12 cellular contexts compared by ENCODE assay signal in genomic region chr1:150650193-150650592, GRCh38. TPM values are rescaled to one million over a fixed set of nuclear protein-coding genes. Genes with fewer than 3 reads are reported as not detected.
A peak's percentile ranks its signal among the peaks of the same experiment; 100 is the strongest.
DNase-seq lines count a peak whose midpoint lies in the region; ATAC-seq and TF ChIP-seq lines count a peak whose summit lies in the region.
"Had no signal": no experiment of that assay in that cellular context is flagged by ENCODE, and none has a peak within 500 bp of the region (broad histone marks: within the 10 kb centered on the region; RNA-seq: fewer than 3 reads in every experiment).

No MANE protein-coding gene starts in this region.

- POLR2A ChIA-PET in SK-N-SH (lab: Yijun Ruan, JAX), result no interaction called here

- WGBS in SK-N-SH (ENCODE audit: low lambda C conversion rate), result no CpG with 5 or more reads among the region's 1 CpG
- 70% methylated on average over 1 of the region's 1 CpG for WGBS in hepatocyte (ENCODE audit: low lambda C conversion rate, missing lambda C conversion rate)

- H3K4me1 ChIP-seq in SK-N-SH (ENCODE audit: control insufficient read depth in 1 of 2, insufficient read depth in 2 of 2, low read depth in 1 of 2, low read length in 1 of 2) (peaks cover 0 to 6% of the 10 kb centered on the region in 2 experiments; a peak in 2 of 4 replicates), hepatocyte (ENCODE audit: insufficient read depth) (peaks cover 3% of the 10 kb centered on the region)
- H3K4me1 ChIP-seq: tibial artery had no signal

- H3K79me2 ChIP-seq in SK-N-SH (ENCODE audit: insufficient read depth) (no peaks in the 10 kb centered on the region), hepatocyte (peaks cover 5% of the 10 kb centered on the region)

- no peaks in the 10 kb centered on the region; the same call in 1 of the 2 replicates for H3K9me2 ChIP-seq in SK-N-SH
- no peaks in the 10 kb centered on the region for H3K9me2 ChIP-seq in hepatocyte (replicated peaks; ENCODE audit: insufficient read depth)

- no peak overlapping the region for H3K4me3 Mint-ChIP-seq in type B pancreatic cell

- no peaks in the 10 kb centered on the region for H3K36me3 Mint-ChIP-seq in type B pancreatic cell

- no peaks in the 10 kb centered on the region for H3K4me1 Mint-ChIP-seq in type B pancreatic cell (ENCODE audit: unreplicated experiment)

- no peak overlapping the region for H2AFZ ChIP-seq in SK-N-SH (ENCODE audit: low read depth)
- H2AFZ ChIP-seq in hepatocyte, result no peak overlapping the region

- H3K9ac ChIP-seq in SK-N-SH, result no peak overlapping the region

- peak; percentile 22; the same call in 1 of the 3 replicates for ATAC-seq in SK-N-SH treated with all-trans-retinoic acid at 6 μM for 48 hours
- no peak for ATAC-seq in GM21515 (IDR thresholded peaks at IDR 0.05; ENCODE audit: unreplicated experiment)
- ATAC-seq: activated naive CD4-positive, alpha-beta T cell treated with anti-CD3 and anti-CD28 coated beads, Interleukin-2, amount 50 U/mL, for 72 hours had no signal

- H4K20me1 ChIP-seq in SK-N-SH (ENCODE audit: insufficient read depth) (no peaks in the 10 kb centered on the region), hepatocyte (ENCODE audit: insufficient read depth, poor library complexity, severe bottlenecking) (no peaks in the 10 kb centered on the region)

- H3K4me3 ChIP-seq in SK-N-SH (ENCODE audit: low read depth in 2 of 2, low read length in 1 of 2) (no peak overlapping the region), hepatocyte (no peak overlapping the region)
- H3K4me3 ChIP-seq: tibial artery had no signal

- no peak for TF ChIP-seq EP300 in SK-N-SH (IDR thresholded peaks at IDR 0.05; ENCODE audit: borderline replicate concordance in 1 of 2, low read depth in 1 of 2, low read length in 1 of 2)

- no peaks in the 10 kb centered on the region for H3K27me3 Mint-ChIP-seq in type B pancreatic cell

- no peak for TF ChIP-seq RAD21 in SK-N-SH (IDR thresholded peaks at IDR 0.05; ENCODE audit: low read length)

- TF ChIP-seq CTCF in SK-N-SH (IDR thresholded peaks at IDR 0.05) (no peak), VCaP (conservative IDR thresholded peaks at IDR 0.05) (no peak), hepatocyte (IDR thresholded peaks at IDR 0.05; ENCODE audit: poor library complexity) (no peak), type B pancreatic cell (conservative IDR thresholded peaks at IDR 0.05) (no peak)

- H3K9me3 ChIP-seq in SK-N-SH (no peaks in the 10 kb centered on the region), hepatocyte (ENCODE audit: low read depth) (no peaks in the 10 kb centered on the region)
- H3K9me3 ChIP-seq: tibial artery had no signal

- H3K27ac ChIP-seq in SK-N-SH (ENCODE audit: low read depth in 2 of 2, low read length in 1 of 2) (no peak overlapping the region), VCaP (peak overlapping the region; percentile 55), hepatocyte (no peak overlapping the region)
- H3K27ac ChIP-seq: tibial artery had no signal

- H3K27me3 ChIP-seq in SK-N-SH (ENCODE audit: insufficient read depth) (no peaks in the 10 kb centered on the region), hepatocyte (no peaks in the 10 kb centered on the region)
- H3K27me3 ChIP-seq: tibial artery had no signal

- peak overlapping the region; percentile 86 for H3K27ac Mint-ChIP-seq in type B pancreatic cell
- H3K27ac Mint-ChIP-seq: activated naive CD4-positive, alpha-beta T cell treated with anti-CD3 and anti-CD28 coated beads, Interleukin-2, amount 50 U/mL, for 72 hours had no signal

- H3K36me3 ChIP-seq in SK-N-SH (replicated peaks in 1 of 2; ENCODE audit: control insufficient read depth in 1 of 2, insufficient read depth in 2 of 2, low read length in 1 of 2) (peaks cover 20 to 26% of the 10 kb centered on the region in 2 experiments), hepatocyte (replicated peaks; ENCODE audit: insufficient read depth, low read depth) (no peaks in the 10 kb centered on the region)

- DNase-seq in SK-N-SH, result no peak
- peak; percentile 44 for DNase-seq in hepatocyte (ENCODE audit: low spot score)
- DNase-seq in type B pancreatic cell (ENCODE audit: extremely low spot score, unreplicated experiment), result no peak
- DNase-seq in anterior cingulate cortex (lab: John Stamatoyannopoulos, UW), result no peak
- no peak for DNase-seq in activated naive CD4-positive, alpha-beta T cell (lab: John Stamatoyannopoulos, UW)
- DNase-seq: MM.1S, nucleus accumbens, tibial artery had no signal

- CTCF ChIA-PET in SK-N-SH (lab: Yijun Ruan, JAX), result interaction anchor here (0.9 to 1.3 kb wide), 2 partner anchors 16 to 29 kb away, joined by 4 to 5 read pairs; no protein-coding TSS in a partner anchor

- no peaks in the 10 kb centered on the region for H3F3A ChIP-seq in SK-N-SH (replicated peaks; ENCODE audit: insufficient read depth)

- H3K4me2 ChIP-seq in SK-N-SH (no peak overlapping the region), hepatocyte (no peak overlapping the region)

- no peaks in the 10 kb centered on the region for H3K9me3 Mint-ChIP-seq in type B pancreatic cell
- H3K9me3 Mint-ChIP-seq: activated naive CD4-positive, alpha-beta T cell treated with anti-CD3 and anti-CD28 coated beads, Interleukin-2, amount 50 U/mL, for 72 hours had no signal

TF ChIP-seq in SK-N-SH treated with all-trans-retinoic acid at 6 μM for 48 hours, 23 proteins besides CTCF, POLR2A, EP300 and RAD21:
- TF ChIP-seq ZFP3 (CRISPR knock-in tag; IDR thresholded peaks at IDR 0.05) (no peak), ARNTL (CRISPR knock-in tag; IDR thresholded peaks at IDR 0.05; ENCODE audit: borderline replicate concordance, low read depth) (no peak), RARB (CRISPR knock-in tag; IDR thresholded peaks at IDR 0.05) (no peak), TOX (CRISPR knock-in tag; IDR thresholded peaks at IDR 0.05; ENCODE audit: borderline replicate concordance) (no peak), PATZ1 (CRISPR knock-in tag; IDR thresholded peaks at IDR 0.05; ENCODE audit: borderline replicate concordance) (no peak)

TF ChIP-seq in SK-N-SH, 30 proteins besides CTCF, POLR2A, EP300 and RAD21 (continues in another document):
- TF ChIP-seq GABPA (IDR thresholded peaks at IDR 0.05; ENCODE audit: low read depth) (no peak), MAX (IDR thresholded peaks at IDR 0.05; ENCODE audit: low read depth) (no peak), FOXM1 (IDR thresholded peaks at IDR 0.05; ENCODE audit: low read depth) (no peak), ELF1 (IDR thresholded peaks at IDR 0.05) (no peak), MEF2A (IDR thresholded peaks at IDR 0.05; ENCODE audit: borderline replicate concordance, low read depth) (no peak), ZBTB33 (IDR thresholded peaks at IDR 0.05; ENCODE audit: borderline replicate concordance, low read depth) (no peak), MXI1 (IDR thresholded peaks at IDR 0.05; ENCODE audit: low read depth, low read length) (no peak), CHD2 (IDR thresholded peaks at IDR 0.05; ENCODE audit: low read length, partially characterized antibody) (no peak), RCOR1 (IDR thresholded peaks at IDR 0.05; ENCODE audit: low read length) (no peak), GATA2 (CRISPR knock-in tag; IDR thresholded peaks at IDR 0.05) (no peak), TEAD4 (IDR thresholded peaks at IDR 0.05; ENCODE audit: borderline replicate concordance, insufficient read depth) (no peak), JUND (IDR thresholded peaks at IDR 0.05) (no peak), USF1 (IDR thresholded peaks at IDR 0.05; ENCODE audit: borderline replicate concordance, low read depth) (no peak)
- TF ChIP-seq, protein P1, sequence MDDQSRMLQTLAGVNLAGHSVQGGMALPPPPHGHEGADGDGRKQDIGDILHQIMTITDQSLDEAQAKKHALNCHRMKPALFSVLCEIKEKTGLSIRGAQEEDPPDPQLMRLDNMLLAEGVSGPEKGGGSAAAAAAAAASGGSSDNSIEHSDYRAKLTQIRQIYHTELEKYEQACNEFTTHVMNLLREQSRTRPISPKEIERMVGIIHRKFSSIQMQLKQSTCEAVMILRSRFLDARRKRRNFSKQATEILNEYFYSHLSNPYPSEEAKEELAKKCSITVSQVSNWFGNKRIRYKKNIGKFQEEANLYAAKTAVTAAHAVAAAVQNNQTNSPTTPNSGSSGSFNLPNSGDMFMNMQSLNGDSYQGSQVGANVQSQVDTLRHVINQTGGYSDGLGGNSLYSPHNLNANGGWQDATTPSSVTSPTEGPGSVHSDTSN (IDR thresholded peaks at IDR 0.05), result no peak

RNA-seq across cellular contexts. Expression of gene ENSA, which starts 20.8 kb away (rescaled TPM):
- polyA plus RNA-seq in SK-N-SH (2012; rRNA removed) (47.4 and 56.3 TPM in 2 replicates), hepatocyte (70.8 and 86.5 TPM in 2 replicates)
- polyA plus RNA-seq in SK-N-SH (2012; cell fraction: cytosol; rRNA removed), result 62.5 and 74.7 TPM in 2 replicates
- polyA plus RNA-seq in SK-N-SH (2012; cell fraction: nucleus; rRNA removed), result 32.5 and 33.7 TPM in 2 replicates
- total RNA-seq in hepatocyte (101 and 148 TPM in 2 replicates), type B pancreatic cell (ENCODE audit: low replicate concordance) (153 and 185 TPM in 2 replicates)

RNA-seq across cellular contexts. Expression of gene GOLPH3L, which starts 46.8 kb away (rescaled TPM):
- polyA plus RNA-seq in SK-N-SH (2012; rRNA removed) (7.8 and 8.1 TPM in 2 replicates), hepatocyte (15.5 and 21.8 TPM in 2 replicates)
- polyA plus RNA-seq in SK-N-SH (2012; cell fraction: cytosol; rRNA removed), result 9.8 and 11.3 TPM in 2 replicates
- 2.6 and 6.2 TPM in 2 replicates for polyA plus RNA-seq in SK-N-SH (2012; cell fraction: nucleus; rRNA removed)
- total RNA-seq in hepatocyte (20.8 and 36.7 TPM in 2 replicates), type B pancreatic cell (ENCODE audit: low replicate concordance) (30.9 and 40.5 TPM in 2 replicates)
